ENCODE assay signal across 8 cellular contexts in genomic region chr12:42421844-42422779, GRCh38.
A peak's percentile ranks its signal among the peaks of the same experiment; 100 is the strongest.
DNase-seq lines count a peak whose midpoint lies in the region; ATAC-seq and TF ChIP-seq lines count a peak whose summit lies in the region.

No MANE protein-coding gene starts in this region.

- POLR2A ChIA-PET in SK-N-SH (lab: Yijun Ruan, JAX): no interaction called here

- no peaks in the 10 kb centered on the region; the same call in 1 of the 2 replicates for H4K20me1 ChIP-seq in SK-N-SH (ENCODE audit: insufficient read depth)

- no peaks in the 10 kb centered on the region for H3K9me2 ChIP-seq in SK-N-SH

- no peak overlapping the region for H2AFZ ChIP-seq in SK-N-SH (ENCODE audit: low read depth)

- H3K27me3 ChIP-seq in SK-N-SH (ENCODE audit: insufficient read depth) (no peaks in the 10 kb centered on the region), foreskin keratinocyte (no peaks in the 10 kb centered on the region)

- no peak overlapping the region for H3K4me3 ChIP-seq in SK-N-SH (ENCODE audit: low read depth in 2 of 2, low read length in 1 of 2)

- 34% methylated on average over 3 of the region's 3 CpGs for WGBS in SK-N-SH (ENCODE audit: low lambda C conversion rate)

- H3K9ac ChIP-seq in SK-N-SH: no peak overlapping the region

- peaks cover 29% of the 10 kb centered on the region for H3F3A ChIP-seq in SK-N-SH (replicated peaks; ENCODE audit: insufficient read depth)

- peaks cover 0 to 14% of the 10 kb centered on the region in 2 experiments for H3K36me3 ChIP-seq in SK-N-SH (replicated peaks in 1 of 2; ENCODE audit: control insufficient read depth in 1 of 2, insufficient read depth in 2 of 2, low read length in 1 of 2)

- H3K9me3 ChIP-seq in SK-N-SH: no peaks in the 10 kb centered on the region

- H3K79me2 ChIP-seq in SK-N-SH (ENCODE audit: insufficient read depth): peaks cover 5% of the 10 kb centered on the region; the same call in 1 of the 2 replicates

- DNase-seq in SK-N-SH (peak; percentile 37), myocyte (ENCODE audit: low read depth) (peak; percentile 19), AML-193 (lab: John Stamatoyannopoulos, UW) (no peak), activated gamma-delta T cell treated with Interleukin-2 at 50 U/mL for 16 hours (no peak), NCI-H748 treated with DMSO at 0.1 percent for 48 hours (lab: John Stamatoyannopoulos, UW) (no peak), foreskin keratinocyte (no peak)

- H3K27ac ChIP-seq in SK-N-SH (ENCODE audit: low read depth in 2 of 2, low read length in 1 of 2) (peak overlapping the region; percentile 58 to 75; a peak in 3 of 4 replicates), foreskin keratinocyte (no peak overlapping the region)

- peak overlapping the region; percentile 28 for H3K4me2 ChIP-seq in SK-N-SH

- no peak for TF ChIP-seq CTCF in SK-N-SH (IDR thresholded peaks at IDR 0.05)
- TF ChIP-seq CTCF in foreskin keratinocyte (conservative IDR thresholded peaks at IDR 0.05): no peak

- H3K4me1 ChIP-seq in SK-N-SH (ENCODE audit: control insufficient read depth in 1 of 2, insufficient read depth in 2 of 2, low read depth in 1 of 2, low read length in 1 of 2) (peaks cover 12 to 21% of the 10 kb centered on the region in 2 experiments; a peak in 2 of 4 replicates), foreskin keratinocyte (peaks cover 13% of the 10 kb centered on the region)

- TF ChIP-seq RAD21 in SK-N-SH (IDR thresholded peaks at IDR 0.05; ENCODE audit: low read length): no peak

- ATAC-seq in GM18861 (IDR thresholded peaks at IDR 0.05; ENCODE audit: unreplicated experiment) (peak; percentile 93), HG02642 (IDR thresholded peaks at IDR 0.05; ENCODE audit: poor library complexity, unreplicated experiment) (peak; percentile 93), foreskin keratinocyte (no peak)

- TF ChIP-seq EP300 in SK-N-SH (IDR thresholded peaks at IDR 0.05; ENCODE audit: borderline replicate concordance in 1 of 2, low read depth in 1 of 2, low read length in 1 of 2): peak in 1 of 2 experiments; percentile 50; a peak in 1 of 4 replicates

- CTCF ChIA-PET in SK-N-SH (lab: Yijun Ruan, JAX): interaction anchor here (0.7 kb wide), 1 partner anchor 61 kb away, joined by 5 read pairs; no protein-coding TSS in a partner anchor

TF ChIP-seq in SK-N-SH, 30 proteins besides CTCF, POLR2A, EP300 and RAD21:
- TF ChIP-seq JUND (IDR thresholded peaks at IDR 0.05) (peak; percentile 20; the same call in 1 of the 2 replicates), NRF1 (IDR thresholded peaks at IDR 0.05; ENCODE audit: low read depth, low read length) (no peak), FOSL2 (IDR thresholded peaks at IDR 0.05; ENCODE audit: borderline replicate concordance, low read depth) (peak; percentile 7; the same call in 1 of the 2 replicates), TAF1 (IDR thresholded peaks at IDR 0.05; ENCODE audit: borderline replicate concordance, low read depth, low read length) (no peak), MAX (IDR thresholded peaks at IDR 0.05; ENCODE audit: low read depth) (0 out of 2 replicates have a peak, but pooled peaks have one; percentile 39), IRF3 (IDR thresholded peaks at IDR 0.05; ENCODE audit: low read depth, low read length) (no peak), NFIC (IDR thresholded peaks at IDR 0.05; ENCODE audit: borderline replicate concordance) (peak; percentile 80), MEF2A (IDR thresholded peaks at IDR 0.05; ENCODE audit: borderline replicate concordance, low read depth) (peak; percentile 39; the same call in 1 of the 2 replicates), TCF12 (IDR thresholded peaks at IDR 0.05) (peak; percentile 76), RFX5 (IDR thresholded peaks at IDR 0.05; ENCODE audit: low read length) (no peak), PBX3 (IDR thresholded peaks at IDR 0.05) (peak; percentile 61)

Comparison
In these comparisons a context has a peak if more than half of its experiments do, and no peak if none do; other contexts are left out.
1. DNase-seq: peak in SK-N-SH (single experiment) and myocyte (single experiment); none in AML-193 (0 of 2), activated gamma-delta T cell treated with Interleukin-2 at 50 U/mL for 16 hours (single experiment), NCI-H748 treated with DMSO at 0.1 percent for 48 hours (single experiment) and foreskin keratinocyte (0 of 2).